ENCODE assay signal across 8 cellular contexts in the genomic region with DNA sequence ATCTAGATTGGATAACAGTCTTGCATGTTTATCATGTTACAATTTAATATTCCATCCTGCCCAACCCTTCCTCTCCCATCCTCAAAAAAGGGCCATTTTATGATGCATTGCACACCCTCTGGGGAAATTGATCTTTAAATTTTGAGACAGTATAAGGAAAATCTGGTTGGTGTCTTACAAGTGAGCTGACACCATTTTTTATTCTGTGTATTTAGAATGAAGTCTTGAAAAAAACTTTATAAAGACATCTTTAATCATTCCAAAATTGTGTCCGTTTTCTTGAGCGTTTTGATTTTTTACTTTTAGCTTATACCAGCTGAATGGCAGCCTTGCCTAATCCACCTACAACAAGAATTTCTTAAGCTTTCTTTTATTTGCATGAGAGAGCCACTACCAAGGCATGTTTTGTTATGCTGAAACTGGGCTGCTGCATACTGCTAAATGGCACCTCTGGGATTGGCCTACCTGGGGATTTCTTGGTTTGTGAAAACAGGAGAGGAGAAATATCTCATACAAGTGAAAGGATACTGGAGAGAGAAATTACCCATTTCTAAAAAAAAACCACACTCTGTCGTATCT. TPM values are rescaled to one million over a fixed set of nuclear protein-coding genes. Genes with fewer than 3 reads are reported as not detected.
DNase-seq lines count a peak whose midpoint lies in the region; ATAC-seq, FAIRE-seq and TF ChIP-seq lines count a peak whose summit lies in the region.

No MANE protein-coding gene starts in this region.

- H3K4me1 ChIP-seq in PC-3 (ENCODE audit: insufficient read depth, low read length) = peaks cover 48% of the 10 kb centered on the region
- H3K4me1 ChIP-seq in ectodermal cell (ENCODE audit: control insufficient read depth, insufficient read depth, low read length) = peaks cover 18% of the 10 kb centered on the region
- peaks cover 12% of the 10 kb centered on the region for H3K4me1 ChIP-seq in neuron (ENCODE audit: insufficient read depth, low read length)

- no peaks in the 10 kb centered on the region for H3K9me2 ChIP-seq in PC-3 (replicated peaks; ENCODE audit: low read length)

- DNase-seq in PC-3 = peak; percentile 55
- no peak for DNase-seq in omental fat pad (ENCODE audit: low spot score)
- DNase-seq in activated gamma-delta T cell treated with Interleukin-2 at 50 U/mL for 16 hours = no peak
- no peak for DNase-seq in frontal cortex (ENCODE audit: low spot score in 2 of 2)

- H3K4me2 ChIP-seq in PC-3 (ENCODE audit: low read length) = peak overlapping the region; percentile 94

- H3K9me3 ChIP-seq in PC-3 (ENCODE audit: low read length) (no peaks in the 10 kb centered on the region), ectodermal cell (ENCODE audit: control insufficient read depth, low read length) (no peaks in the 10 kb centered on the region), neuron (ENCODE audit: low read length) (no peaks in the 10 kb centered on the region)

- CTCF ChIA-PET in PC-3 (lab: Charles Lee) = interaction anchor here (0.6 kb wide), 1 partner anchor 78 kb away, joined by 3 read pairs; no protein-coding TSS in a partner anchor

- H2AFZ ChIP-seq in PC-3 (ENCODE audit: low read length) (no peak overlapping the region), neuron (ENCODE audit: low read depth, low read length) (no peak overlapping the region)

- H3K27ac ChIP-seq in PC-3 (ENCODE audit: low read length) = peak overlapping the region; percentile 95
- H3K27ac ChIP-seq in ectodermal cell (ENCODE audit: insufficient read depth, low read depth, low read length, poor library complexity, severe bottlenecking) = no peak overlapping the region

- intact Hi-C loops in PC-3 (cut with micrococcal nuclease) = no loop called here

- FAIRE-seq in frontal cortex (lab: Jason Lieb, UNC) = no peak

- H3K9ac ChIP-seq in PC-3 (ENCODE audit: low read length) = peak overlapping the region; percentile 98

- H3F3A ChIP-seq in PC-3 (ENCODE audit: low read length, unreplicated experiment) = peaks cover 56% of the 10 kb centered on the region

- H3K27me3 ChIP-seq in PC-3 (ENCODE audit: low read length) = no peaks in the 10 kb centered on the region
- H3K27me3 ChIP-seq in ectodermal cell (ENCODE audit: control insufficient read depth, insufficient read depth, low read length, poor library complexity, severe bottlenecking) = no peaks in the 10 kb centered on the region
- H3K27me3 ChIP-seq in neuron (ENCODE audit: insufficient read depth, low read length) = no peaks in the 10 kb centered on the region

- peaks cover 45% of the 10 kb centered on the region for H3K79me2 ChIP-seq in PC-3 (ENCODE audit: low read length)

- H3K4me3 ChIP-seq in GM08714 (ENCODE audit: low read length) (peak overlapping the region; percentile 100), PC-3 (ENCODE audit: low read length) (peak overlapping the region; percentile 88), ectodermal cell (ENCODE audit: insufficient read depth, low read depth, low read length) (peak overlapping the region; percentile 51), neuron (ENCODE audit: low read length) (peak overlapping the region; percentile 97)

- H3K36me3 ChIP-seq in PC-3 (ENCODE audit: low read depth, low read length) (peaks cover 34% of the 10 kb centered on the region), ectodermal cell (ENCODE audit: control insufficient read depth, insufficient read depth, low read length) (no peaks in the 10 kb centered on the region), neuron (ENCODE audit: insufficient read depth, low read length) (peaks cover 21% of the 10 kb centered on the region)

- POLR2A ChIA-PET in PC-3 (lab: Charles Lee; ENCODE audit: unreplicated experiment) = interaction anchor here (0.6 to 2.0 kb wide), 4 partner anchors 54 to 228 kb away, joined by 4 to 12 read pairs (median 7); no protein-coding TSS in a partner anchor

- 0% methylated on average over 2 to 3 of the region's 3 CpGs for WGBS in ectodermal cell, 2 experiments

- peaks cover 34% of the 10 kb centered on the region for H4K20me1 ChIP-seq in PC-3 (ENCODE audit: low read length)

- no peak for ATAC-seq in PC-3
- ATAC-seq in omental fat pad (ENCODE audit: low FRiP score) = no peak
- no peak for ATAC-seq in HG02759 (IDR thresholded peaks at IDR 0.05; ENCODE audit: unreplicated experiment)

- TF ChIP-seq CTCF in PC-3 (conservative IDR thresholded peaks at IDR 0.05; ENCODE audit: low read depth, low read length) = no peak
- no peak for TF ChIP-seq CTCF in omental fat pad (IDR thresholded peaks at IDR 0.05)

- no TSS peak for BruUV-seq in PC-3 (replicated peaks; lab: Mats Ljungman, UMichigan)

RNA-seq across cellular contexts. Expression of gene TUBD1, which starts 52.3 kb away (rescaled TPM):
- total RNA-seq in PC-3 (2014; rRNA removed) (8.2 and 11.0 TPM in 2 replicates), omental fat pad (10 to 100 TPM in 1 of 4 donors, 1 to 10 TPM in 3; 5.3 to 14.5 (median 7.2) TPM), frontal cortex (11.0 TPM)
- polyA plus RNA-seq in ectodermal cell (2013, experiment 1 of 4) = 25.3 TPM
- 25.6 TPM for polyA plus RNA-seq in ectodermal cell (2013, experiment 2 of 4)
- 22.3 TPM for polyA plus RNA-seq in ectodermal cell (2013, experiment 3 of 4)
- polyA plus RNA-seq in ectodermal cell (2013, experiment 4 of 4) = 21.3 TPM

RNA-seq across cellular contexts. Expression of gene RPS6KB1, which starts 52.5 kb away (rescaled TPM):
- total RNA-seq in PC-3 (2014; rRNA removed) = 43.4 and 51.5 TPM in 2 replicates
- 25.9 TPM for polyA plus RNA-seq in ectodermal cell (2013, experiment 1 of 4)
- polyA plus RNA-seq in ectodermal cell (2013, experiment 2 of 4) = 24.4 TPM
- 15.5 TPM for polyA plus RNA-seq in ectodermal cell (2013, experiment 3 of 4)
- 20.5 TPM for polyA plus RNA-seq in ectodermal cell (2013, experiment 4 of 4)
- 10 to 100 TPM; 30.6 to 56.3 (median 35.4) TPM for total RNA-seq in omental fat pad
- 36.3 TPM for total RNA-seq in frontal cortex
